10 cellular contexts compared by ENCODE assay signal in the genomic region with DNA sequence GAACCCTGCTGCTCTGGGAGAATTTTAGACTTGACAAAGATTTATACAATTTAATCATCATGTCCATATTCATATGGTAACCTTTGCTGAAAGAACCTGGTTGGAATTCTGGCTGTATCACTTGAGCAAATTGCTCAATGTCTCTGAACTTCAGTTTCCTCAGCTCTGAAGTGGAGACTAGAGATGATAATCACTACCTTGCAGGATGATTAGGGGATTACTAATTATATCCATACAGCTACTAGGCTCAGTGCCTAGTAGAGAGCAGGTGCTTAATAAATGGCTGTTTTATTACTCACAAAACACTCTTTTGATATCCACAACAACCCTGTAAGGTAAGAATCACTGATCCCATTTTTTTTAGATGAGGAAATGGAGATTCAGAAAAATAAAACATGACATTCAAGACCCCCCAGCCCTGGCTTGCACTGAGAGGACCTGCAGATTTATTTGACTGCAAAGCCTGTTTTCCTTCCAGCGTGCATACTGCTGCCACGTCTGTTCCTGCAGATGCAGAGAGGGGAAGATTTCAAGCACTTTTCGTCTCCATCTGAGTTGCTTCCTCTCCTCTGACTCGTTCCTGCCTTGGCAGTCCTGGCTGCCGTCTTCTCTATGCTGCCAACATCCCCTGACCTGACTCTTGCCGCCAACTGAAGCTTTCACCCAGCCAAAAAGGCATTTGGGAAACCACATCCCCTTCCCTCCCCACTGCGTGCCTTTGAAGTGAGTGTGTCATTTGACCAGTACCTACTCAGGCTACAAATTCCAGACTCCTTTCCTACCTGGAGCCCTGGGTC.
DNase-seq lines count a peak whose midpoint lies in the region; ATAC-seq and TF ChIP-seq lines count a peak whose summit lies in the region.
"Had no signal": no experiment of that assay in that cellular context is flagged by ENCODE, and none has a peak within 500 bp of the region (broad histone marks: within the 10 kb centered on the region; RNA-seq: fewer than 3 reads in every experiment).

No MANE protein-coding gene starts in this region.

- H3K4me1 ChIP-seq in fibroblast of lung (ENCODE audit: control insufficient read depth, extremely low read depth, insufficient read depth, low read length) (peaks cover 7% of the 10 kb centered on the region), rectal smooth muscle tissue (ENCODE audit: control insufficient read depth, insufficient read depth, low read length) (peaks cover 36% of the 10 kb centered on the region)

- H3K4me2 ChIP-seq in fibroblast of lung (ENCODE audit: extremely low read depth, insufficient read depth, low read length): peak overlapping the region; percentile 46

- no peaks in the 10 kb centered on the region for H3K79me2 ChIP-seq in fibroblast of lung (ENCODE audit: control insufficient read depth, insufficient read depth, low read length)

- H3K9me3 ChIP-seq in fibroblast of lung (ENCODE audit: control insufficient read depth, insufficient read depth, low read depth, low read length): no peaks in the 10 kb centered on the region

- DNase-seq in EL (peak; percentile 42), NCI-H748 (lab: John Stamatoyannopoulos, UW; ENCODE audit: unreplicated experiment) (peak; percentile 77), fibroblast of lung (ENCODE audit: low read depth in 2 of 2) (peak; percentile 17 to 85), NCI-H146 treated with DMSO at 0.1 percent for 48 hours (lab: John Stamatoyannopoulos, UW; ENCODE audit: unreplicated experiment) (no peak), DMS153 treated with DMSO at 0.1 percent for 48 hours (lab: John Stamatoyannopoulos, UW; ENCODE audit: unreplicated experiment) (no peak)
- DNase-seq: activated T-cell treated with anti-CD3 and anti-CD28 coated beads, Interleukin-2, amount 50 U/mL, for 24 hours; NCI-H774 had no signal

- no peak overlapping the region for H3K27ac ChIP-seq in fibroblast of lung (ENCODE audit: insufficient read depth, low read length)
- peak overlapping the region; percentile 52 for H3K27ac ChIP-seq in rectal smooth muscle tissue (ENCODE audit: low read depth, low read length)

- no peaks in the 10 kb centered on the region for H3K36me3 ChIP-seq in fibroblast of lung (ENCODE audit: control insufficient read depth, insufficient read depth, low read length)
- no peaks in the 10 kb centered on the region for H3K36me3 ChIP-seq in rectal smooth muscle tissue (ENCODE audit: control insufficient read depth, insufficient read depth, low read length)

- H3K27me3 ChIP-seq in fibroblast of lung (ENCODE audit: control insufficient read depth, insufficient read depth, low read length): no peaks in the 10 kb centered on the region
- H3K27me3 ChIP-seq in rectal smooth muscle tissue (ENCODE audit: control insufficient read depth, insufficient read depth, low read length): no peaks in the 10 kb centered on the region

- ATAC-seq in HG02588 (IDR thresholded peaks at IDR 0.05; ENCODE audit: unreplicated experiment) (no peak), HG03378 (IDR thresholded peaks at IDR 0.05; ENCODE audit: unreplicated experiment) (no peak)

- no peak overlapping the region for H2AFZ ChIP-seq in fibroblast of lung (ENCODE audit: low read length)

- TF ChIP-seq CTCF in fibroblast of lung (conservative IDR thresholded peaks at IDR 0.05 in 1 of 2, IDR thresholded peaks at IDR 0.05 in 1 of 2; ENCODE audit: low read depth in 1 of 2, low read length in 2 of 2): no peak

- H4K20me1 ChIP-seq in fibroblast of lung (ENCODE audit: control insufficient read depth, extremely low read depth, insufficient read depth, low read length): no peaks in the 10 kb centered on the region

- H3K9ac ChIP-seq in fibroblast of lung (ENCODE audit: insufficient read depth, low read length) (no peak overlapping the region), rectal smooth muscle tissue (ENCODE audit: low read length) (no peak overlapping the region)

- H3K4me3 ChIP-seq in fibroblast of lung (replicated peaks in 1 of 4; ENCODE audit: control extremely low read depth in 1 of 4, insufficient read depth in 1 of 4, low read depth in 3 of 4, low read length in 4 of 4): no peak overlapping the region
- no peak overlapping the region for H3K4me3 ChIP-seq in rectal smooth muscle tissue (ENCODE audit: low read length)

Comparison
In these comparisons a context has a peak if more than half of its experiments do, and no peak if none do; other contexts are left out.
1. DNase-seq: peak in EL (single experiment), NCI-H748 (single experiment) and fibroblast of lung (2 of 2); none in NCI-H146 treated with DMSO at 0.1 percent for 48 hours (single experiment) and DMS153 treated with DMSO at 0.1 percent for 48 hours (single experiment).